ENCODE assay signal across 17 cellular contexts in the genomic region with DNA sequence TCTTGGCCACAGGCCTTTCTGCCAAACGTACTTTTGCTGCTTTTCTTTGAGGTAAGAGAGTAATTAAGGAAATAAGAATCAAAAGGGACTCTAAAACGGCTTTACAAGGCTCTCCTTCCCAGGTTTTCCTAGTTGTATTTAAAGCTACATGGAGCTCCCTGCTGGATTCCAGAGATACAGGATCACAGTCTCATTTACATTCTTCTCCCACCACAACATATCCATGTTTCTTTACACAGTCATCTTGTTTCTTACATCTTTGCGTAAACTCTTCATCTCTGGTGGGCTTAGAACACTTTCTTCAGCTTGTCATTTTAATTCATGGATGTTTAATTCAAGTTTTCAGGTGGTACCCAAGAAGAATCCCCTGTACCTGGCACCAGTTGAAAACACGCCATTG.
"Had no signal": no experiment of that assay in that cellular context is flagged by ENCODE, and none has a peak within 500 bp of the region (broad histone marks: within the 10 kb centered on the region; RNA-seq: fewer than 3 reads in every experiment).

No MANE protein-coding gene starts in this region.

- DNase-seq: activated CD4-positive, alpha-beta T cell treated with anti-CD3 and anti-CD28 coated beads, Interleukin-2, amount 50 U/mL, for 4 hours; activated naive CD4-positive, alpha-beta T cell; activated naive CD8-positive, alpha-beta T cell treated with anti-CD3 and anti-CD28 coated beads for 36 hours; aorta; gastrocnemius medialis; head of caudate nucleus; immature natural killer cell; left ventricle myocardium superior; naive B cell; stimulated activated CD4-positive, alpha-beta T cell treated with anti-CD3 and anti-CD28 coated beads, Interleukin-2, amount 100 ng/mL, for 48 hours; stimulated activated naive CD8-positive, alpha-beta T cell treated with anti-CD3 and anti-CD28 coated beads, Interleukin-15, amount 100 ng/mL, for 72 hours; transverse colon had no signal

- FAIRE-seq: TTC549 had no signal

- H3K36me3 ChIP-seq: gastrocnemius medialis, prostate gland, right atrium auricular region, suprapubic skin, transverse colon, vagina had no signal

- H3K4me3 ChIP-seq: gastrocnemius medialis, prostate gland, right atrium auricular region, suprapubic skin, transverse colon, vagina had no signal

- H3K4me1 ChIP-seq: prostate gland, suprapubic skin, transverse colon, vagina had no signal

- ATAC-seq: gastrocnemius medialis; left ventricle myocardium superior; stimulated activated naive CD8-positive, alpha-beta T cell treated with anti-CD3 and anti-CD28 coated beads, Interleukin-15, amount 100 ng/mL, for 72 hours had no signal

- H3K27ac ChIP-seq: gastrocnemius medialis, prostate gland, right atrium auricular region, suprapubic skin, transverse colon, vagina had no signal

- H3K27me3 ChIP-seq: gastrocnemius medialis, right atrium auricular region, suprapubic skin, transverse colon, vagina had no signal

- H3K9me3 ChIP-seq: gastrocnemius medialis, prostate gland, right atrium auricular region, suprapubic skin, transverse colon, vagina had no signal
